1 cellular context compared by ENCODE assay signal in genomic region chr7:155206286-155207020, GRCh38.
TF ChIP-seq lines count a peak whose summit lies in the region.

No MANE protein-coding gene starts in this region.

TF ChIP-seq in K562, 482 proteins besides CTCF, POLR2A, EP300 and RAD21 (continued from another document and continues in another):
- TF ChIP-seq ELF4 (CRISPR knock-in tag; IDR thresholded peaks at IDR 0.05) (peak; percentile 54; the same call in 1 of the 2 replicates), CHD4 (IDR thresholded peaks at IDR 0.05; ENCODE audit: insufficient read depth, insufficient replicate concordance, low read depth, low read length, poor library complexity, severe bottlenecking) (no peak), CREBBP (IDR thresholded peaks at IDR 0.05; ENCODE audit: low read depth, low read length) (no peak), ZNF586 (CRISPR knock-in tag; conservative IDR thresholded peaks at IDR 0.05) (no peak), THRA (IDR thresholded peaks at IDR 0.05) (no peak), L3MBTL2 (IDR thresholded peaks at IDR 0.05) (0 out of 2 replicates have a peak, but pooled peaks have one; percentile 31), ZNF318 (IDR thresholded peaks at IDR 0.05; ENCODE audit: borderline replicate concordance in 1 of 2, low read depth in 1 of 2) (0 out of 4 replicates have a peak, but pooled peaks of 1 of the 2 experiments have one; percentile 17), CHD2 (IDR thresholded peaks at IDR 0.05; ENCODE audit: low read depth, low read length) (no peak), USF1 (CRISPR knock-in tag; IDR thresholded peaks at IDR 0.05) (peak; percentile 71), TBL1XR1 (IDR thresholded peaks at IDR 0.05; ENCODE audit: low read length in 2 of 2) (peak in 1 of 2 experiments; percentile 55; a peak in 2 of 4 replicates), C11orf30 (IDR thresholded peaks at IDR 0.05; ENCODE audit: low read depth) (peak; percentile 84), ATF4 (CRISPR knock-in tag; IDR thresholded peaks at IDR 0.05) (no peak), SMAD4 (CRISPR knock-in tag; conservative IDR thresholded peaks at IDR 0.05) (0 out of 2 replicates have a peak, but pooled peaks have one; percentile 8), FOXP1 (CRISPR knock-in tag; IDR thresholded peaks at IDR 0.05) (no peak), ZNF280A (IDR thresholded peaks at IDR 0.05; ENCODE audit: low read depth, partially characterized antibody) (no peak), MTA1 (IDR thresholded peaks at IDR 0.05; ENCODE audit: borderline replicate concordance) (no peak), CBX2 (IDR thresholded peaks at IDR 0.05; ENCODE audit: insufficient read depth, low read length, poor library complexity, severe bottlenecking) (no peak), SRSF1 (IDR thresholded peaks at IDR 0.05; ENCODE audit: low read depth, low read length) (no peak), NUFIP1 (IDR thresholded peaks at IDR 0.05; ENCODE audit: partially characterized antibody) (peak; percentile 23), GTF2B (IDR thresholded peaks at IDR 0.05; ENCODE audit: extremely low read depth, insufficient read length) (no peak), ZNF41 (CRISPR knock-in tag; conservative IDR thresholded peaks at IDR 0.05) (no peak), CBX1 (IDR thresholded peaks at IDR 0.05; ENCODE audit: low read depth) (peak; percentile 85; the same call in 1 of the 2 replicates), RFX1 (IDR thresholded peaks at IDR 0.05) (no peak), MED1 (CRISPR knock-in tag; IDR thresholded peaks at IDR 0.05; ENCODE audit: borderline replicate concordance) (no peak), SMARCA4 (IDR thresholded peaks at IDR 0.05) (peak; percentile 25; the same call in 1 of the 2 replicates), ZNF830 (CRISPR knock-in tag; IDR thresholded peaks at IDR 0.05) (peak; percentile 65; the same call in 1 of the 2 replicates), SAFB2 (IDR thresholded peaks at IDR 0.05; ENCODE audit: borderline replicate concordance, low read depth, low read length, severe bottlenecking) (no peak), ZNF644 (tag; IDR thresholded peaks at IDR 0.05; ENCODE audit: low read depth) (0 out of 2 replicates have a peak, but pooled peaks have one; percentile 24), COPS2 (conservative IDR thresholded peaks at IDR 0.05) (no peak), KDM1A (IDR thresholded peaks at IDR 0.05) (no peak), ZNF12 (CRISPR knock-in tag; IDR thresholded peaks at IDR 0.05) (no peak), ZBTB26 (CRISPR knock-in tag; IDR thresholded peaks at IDR 0.05) (peak; percentile 63; the same call in 1 of the 2 replicates), MTF1 (CRISPR knock-in tag; IDR thresholded peaks at IDR 0.05; ENCODE audit: borderline replicate concordance) (no peak), TEAD2 (tag; IDR thresholded peaks at IDR 0.05) (no peak), ZNF561 (CRISPR knock-in tag; conservative IDR thresholded peaks at IDR 0.05) (no peak), ZBTB12 (CRISPR knock-in tag; IDR thresholded peaks at IDR 0.05) (peak; percentile 82), E2F3 (CRISPR knock-in tag; IDR thresholded peaks at IDR 0.05) (no peak), AFF4 (CRISPR knock-in tag; IDR thresholded peaks at IDR 0.05) (no peak), FOXJ2 (tag; IDR thresholded peaks at IDR 0.05) (peak; percentile 72; the same call in 1 of the 2 replicates), MAFF (IDR thresholded peaks at IDR 0.05; ENCODE audit: low read length) (peak; percentile 73), NFXL1 (CRISPR knock-in tag; IDR thresholded peaks at IDR 0.05) (no peak)
